ENCODE assay signal across 12 cellular contexts in the genomic region with DNA sequence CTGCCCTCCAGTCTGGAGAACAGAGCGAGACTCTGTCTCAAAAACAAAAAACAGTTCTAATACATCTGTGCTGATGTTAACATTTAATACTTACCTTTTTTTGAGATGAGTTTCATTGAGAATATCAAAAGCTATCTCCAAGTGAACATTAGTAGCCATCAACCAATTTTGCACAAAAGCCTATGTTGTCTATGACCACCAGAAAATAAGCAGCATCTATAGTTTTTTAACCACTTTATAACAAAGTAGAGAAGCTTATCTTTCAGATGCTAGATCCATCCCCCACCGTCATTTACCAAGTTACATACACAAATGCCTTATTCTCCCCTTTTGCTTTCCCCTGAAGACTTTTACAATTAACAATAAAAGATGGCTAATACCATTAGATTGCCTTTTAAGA. TPM values are rescaled to one million over a fixed set of nuclear protein-coding genes. Genes with fewer than 3 reads are reported as not detected.
DNase-seq lines count a peak whose midpoint lies in the region; ATAC-seq and TF ChIP-seq lines count a peak whose summit lies in the region.
"Had no signal": no experiment of that assay in that cellular context is flagged by ENCODE, and none has a peak within 500 bp of the region (broad histone marks: within the 10 kb centered on the region; RNA-seq: fewer than 3 reads in every experiment).

No MANE protein-coding gene starts in this region.

- peaks cover 66% of the 10 kb centered on the region for H3K4me1 Mint-ChIP-seq in activated T-cell treated with anti-CD3 and anti-CD28 coated beads, Interleukin-2, amount 50 U/mL, for 4 hours (ENCODE audit: low read depth)
- H3K4me1 Mint-ChIP-seq in chondrocyte (ENCODE audit: low read depth) = peaks cover 45% of the 10 kb centered on the region

- peak overlapping the region; percentile 99 for H3K4me3 Mint-ChIP-seq in activated T-cell treated with anti-CD3 and anti-CD28 coated beads, Interleukin-2, amount 50 U/mL, for 4 hours
- no peak overlapping the region for H3K4me3 Mint-ChIP-seq in chondrocyte (ENCODE audit: unreplicated experiment)

- H3K4me3 ChIP-seq in OCI-LY7 (ENCODE audit: low read depth, low read length, poor library complexity, severe bottlenecking) (peak overlapping the region; percentile 96), smooth muscle cell (no peak overlapping the region)
- H3K4me3 ChIP-seq: upper lobe of left lung had no signal

- peaks cover 40% of the 10 kb centered on the region for H3F3A ChIP-seq in smooth muscle cell (ENCODE audit: low read depth)

- intact Hi-C loops in OCI-LY7 (cut with micrococcal nuclease; ENCODE audit: unreplicated experiment) = loop anchor here (10.0 kb wide), 1 partner anchor 448 kb away; no protein-coding TSS in a partner anchor

- no peaks in the 10 kb centered on the region for H3K27me3 ChIP-seq in smooth muscle cell (ENCODE audit: low read depth)
- H3K27me3 ChIP-seq: upper lobe of left lung had no signal

- peaks cover 75% of the 10 kb centered on the region for H4K20me1 ChIP-seq in OCI-LY7 (ENCODE audit: insufficient read depth, low read length)
- peaks cover 76% of the 10 kb centered on the region for H4K20me1 ChIP-seq in smooth muscle cell (ENCODE audit: low read depth)

- H3K4me1 ChIP-seq in OCI-LY7 (ENCODE audit: insufficient read depth, low read length, poor library complexity, severe bottlenecking) (peaks cover 62% of the 10 kb centered on the region), smooth muscle cell (ENCODE audit: low read depth) (peaks cover 30% of the 10 kb centered on the region)

- no peak overlapping the region for H2AFZ ChIP-seq in OCI-LY7 (ENCODE audit: low read length)
- H2AFZ ChIP-seq in smooth muscle cell (ENCODE audit: low read depth) = no peak overlapping the region

- H3K79me2 ChIP-seq in OCI-LY7 (ENCODE audit: insufficient read depth, low read depth, low read length) (peaks cover 88% of the 10 kb centered on the region), smooth muscle cell (ENCODE audit: low read depth) (peaks cover 48% of the 10 kb centered on the region)

- H3K9ac ChIP-seq in smooth muscle cell (ENCODE audit: low read depth) = no peak overlapping the region

- peaks cover 48% of the 10 kb centered on the region for H3K36me3 Mint-ChIP-seq in activated T-cell treated with anti-CD3 and anti-CD28 coated beads, Interleukin-2, amount 50 U/mL, for 4 hours (ENCODE audit: insufficient read depth)
- peaks cover 23% of the 10 kb centered on the region for H3K36me3 Mint-ChIP-seq in chondrocyte (ENCODE audit: low read depth)

- H3K27ac Mint-ChIP-seq in chondrocyte (ENCODE audit: unreplicated experiment) = peak overlapping the region; percentile 17

- no peak for TF ChIP-seq CTCF in OCI-LY7 (conservative IDR thresholded peaks at IDR 0.05; ENCODE audit: low read length)
- no peak for TF ChIP-seq CTCF in chondrocyte (IDR thresholded peaks at IDR 0.05)
- TF ChIP-seq CTCF in smooth muscle cell (IDR thresholded peaks at IDR 0.05; ENCODE audit: borderline replicate concordance, insufficient read depth, poor library complexity, severe bottlenecking) = no peak

- 92% methylated on average over 2 of the region's 2 CpGs for WGBS in smooth muscle cell (ENCODE audit: low lambda C conversion rate)

- CTCF ChIA-PET in OCI-LY7 (lab: Charles Lee; ENCODE audit: unreplicated experiment) = no interaction called here

- H3K36me3 ChIP-seq in OCI-LY7 (ENCODE audit: insufficient read depth, low read length) (peaks cover 90% of the 10 kb centered on the region), smooth muscle cell (ENCODE audit: low read depth) (peaks cover 6% of the 10 kb centered on the region)

- H3K9me3 Mint-ChIP-seq in activated T-cell treated with anti-CD3 and anti-CD28 coated beads, Interleukin-2, amount 50 U/mL, for 4 hours = no peaks in the 10 kb centered on the region
- no peaks in the 10 kb centered on the region for H3K9me3 Mint-ChIP-seq in chondrocyte (ENCODE audit: low read depth)

- peak overlapping the region; percentile 83 for H3K4me2 ChIP-seq in OCI-LY7 (ENCODE audit: low read length)
- no peak overlapping the region for H3K4me2 ChIP-seq in smooth muscle cell

- no peak for DNase-seq in activated T-cell treated with anti-CD3 and anti-CD28 coated beads, Interleukin-2, amount 50 U/mL, for 4 hours
- no peak for DNase-seq in activated T-cell treated with anti-CD3 and anti-CD28 coated beads, Interleukin-2, amount 50 U/mL, for 1 hour
- DNase-seq in OCI-LY7 (ENCODE audit: low spot score) = no peak
- no peak for DNase-seq in chondrocyte (ENCODE audit: low spot score)
- DNase-seq in smooth muscle cell (lab: John Stamatoyannopoulos, UW; ENCODE audit: unreplicated experiment) = no peak
- DNase-seq: EL, KBM-7, NCI-H2029 treated with DMSO at 0.1 percent for 48 hours, upper lobe of left lung had no signal

- no peaks in the 10 kb centered on the region for H3K27me3 Mint-ChIP-seq in activated T-cell treated with anti-CD3 and anti-CD28 coated beads, Interleukin-2, amount 50 U/mL, for 4 hours (ENCODE audit: low read depth)
- H3K27me3 Mint-ChIP-seq in chondrocyte (ENCODE audit: low read depth) = no peaks in the 10 kb centered on the region

- H3K9me2 ChIP-seq in OCI-LY7 (ENCODE audit: insufficient read depth, low read length) = no peaks in the 10 kb centered on the region

- no peak for ATAC-seq in activated T-cell treated with anti-CD3 and anti-CD28 coated beads, Interleukin-2, amount 50 U/mL, for 4 hours
- ATAC-seq in GM19328 (IDR thresholded peaks at IDR 0.05; ENCODE audit: unreplicated experiment) (no peak), HG02870 (IDR thresholded peaks at IDR 0.05; ENCODE audit: unreplicated experiment) (no peak), HG02610 (IDR thresholded peaks at IDR 0.05; ENCODE audit: unreplicated experiment) (no peak)

- no TSS peak for BruUV-seq in OCI-LY7 (replicated peaks; lab: Mats Ljungman, UMichigan)

- H3K9me3 ChIP-seq in OCI-LY7 (ENCODE audit: low read length) = no peaks in the 10 kb centered on the region
- no peaks in the 10 kb centered on the region for H3K9me3 ChIP-seq in smooth muscle cell (replicated peaks; ENCODE audit: low read depth)
- H3K9me3 ChIP-seq: upper lobe of left lung had no signal

- POLR2A ChIA-PET in OCI-LY7 (lab: Charles Lee) = interaction anchor here (1.9 kb wide), 1 partner anchor 17 kb away, joined by 7 read pairs; no protein-coding TSS in a partner anchor

- no peak overlapping the region for H3K27ac ChIP-seq in OCI-LY7 (ENCODE audit: low read depth, low read length, poor library complexity, severe bottlenecking)
- H3K27ac ChIP-seq in smooth muscle cell (ENCODE audit: low read depth) = peak overlapping the region; percentile 10
- H3K27ac ChIP-seq: upper lobe of left lung had no signal

RNA-seq across cellular contexts. Expression of a gene that starts 4.1 kb away (rescaled TPM):
- total RNA-seq in activated T-cell treated with anti-CD3 and anti-CD28 coated beads, Interleukin-2, amount 50 U/mL, for 4 hours = 100 to 1,000 TPM; 588 to 666 (median 647) TPM
- total RNA-seq in OCI-LY7 (2014; rRNA removed; shearing (Covaris generic)) = 582 and 677 TPM in 2 replicates
- total RNA-seq in OCI-LY7 (2022) (515 and 531 TPM in 2 replicates), chondrocyte (115 to 161 TPM (median 119 TPM) in 3 replicates), smooth muscle cell (194 and 200 TPM in 2 replicates)
- polyA plus RNA-seq in smooth muscle cell = 57.9 and 61.3 TPM in 2 replicates

RNA-seq across cellular contexts. Expression of a gene that starts 14.9 kb away (rescaled TPM):
- total RNA-seq in activated T-cell treated with anti-CD3 and anti-CD28 coated beads, Interleukin-2, amount 50 U/mL, for 4 hours = 10 to 100 TPM; 23.8 to 25.1 (median 24.1) TPM
- 19.0 and 22.6 TPM in 2 replicates for total RNA-seq in OCI-LY7 (2014; rRNA removed; shearing (Covaris generic))
- total RNA-seq in OCI-LY7 (2022) (35.4 and 36.4 TPM in 2 replicates), chondrocyte (26.6 to 43.6 TPM (median 39.6 TPM) in 3 replicates), smooth muscle cell (52.1 and 61.8 TPM in 2 replicates)
- polyA plus RNA-seq in smooth muscle cell = 24.9 and 25.3 TPM in 2 replicates

RNA-seq across cellular contexts. Expression of a gene that starts 47.8 kb away (rescaled TPM):
- total RNA-seq in activated T-cell treated with anti-CD3 and anti-CD28 coated beads, Interleukin-2, amount 50 U/mL, for 4 hours = under 1 TPM; 0.41 to 0.63 (median 0.58) TPM
- not detected in 2 replicates for total RNA-seq in OCI-LY7 (2014; rRNA removed; shearing (Covaris generic))
- total RNA-seq in OCI-LY7 (2022) (0.13 and 0.74 TPM in 2 replicates), chondrocyte (32.9 to 47.7 TPM (median 41.9 TPM) in 3 replicates), smooth muscle cell (7.0 and 11.1 TPM in 2 replicates)
- polyA plus RNA-seq in smooth muscle cell = 10.4 and 11.7 TPM in 2 replicates
